ENCODE assay signal across 8 cellular contexts in the genomic region with DNA sequence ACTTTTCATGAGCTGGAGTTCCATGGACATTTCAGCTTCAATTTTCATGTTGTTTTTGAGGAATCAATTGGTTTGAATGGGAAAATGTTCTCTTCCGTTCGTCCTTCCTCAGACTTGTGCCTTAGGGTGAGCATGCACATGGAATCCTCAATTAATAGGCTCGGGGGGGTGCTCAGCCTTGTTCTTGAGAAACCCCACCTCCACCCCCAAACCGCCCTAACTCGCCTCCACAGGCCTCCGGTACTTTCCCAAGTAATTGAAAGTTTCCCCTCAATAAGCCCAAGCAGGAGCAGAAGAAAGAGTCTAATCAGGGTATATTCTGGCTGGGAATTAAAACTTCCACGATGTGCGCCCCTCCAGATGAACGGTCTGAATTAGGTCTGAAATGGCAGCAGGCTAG.
"Had no signal": no experiment of that assay in that cellular context is flagged by ENCODE, and none has a peak within 500 bp of the region (broad histone marks: within the 10 kb centered on the region; RNA-seq: fewer than 3 reads in every experiment).

No MANE protein-coding gene starts in this region.

- H2AFZ ChIP-seq: GM23248 had no signal

- ATAC-seq: K562 had no signal

- H3K27ac ChIP-seq: GM23248 had no signal

- H3K9ac ChIP-seq: GM23248 had no signal

- DNase-seq: GM23248, GOT3, HCEC 1CT, IMR-90, KG1 had no signal

- FAIRE-seq: H54, HTR-8/SVneo, K562 had no signal

- H3K4me3 ChIP-seq: GM23248, K562 had no signal
